Comparison of ENCODE assay signal across 1 cellular context in the genomic region with DNA sequence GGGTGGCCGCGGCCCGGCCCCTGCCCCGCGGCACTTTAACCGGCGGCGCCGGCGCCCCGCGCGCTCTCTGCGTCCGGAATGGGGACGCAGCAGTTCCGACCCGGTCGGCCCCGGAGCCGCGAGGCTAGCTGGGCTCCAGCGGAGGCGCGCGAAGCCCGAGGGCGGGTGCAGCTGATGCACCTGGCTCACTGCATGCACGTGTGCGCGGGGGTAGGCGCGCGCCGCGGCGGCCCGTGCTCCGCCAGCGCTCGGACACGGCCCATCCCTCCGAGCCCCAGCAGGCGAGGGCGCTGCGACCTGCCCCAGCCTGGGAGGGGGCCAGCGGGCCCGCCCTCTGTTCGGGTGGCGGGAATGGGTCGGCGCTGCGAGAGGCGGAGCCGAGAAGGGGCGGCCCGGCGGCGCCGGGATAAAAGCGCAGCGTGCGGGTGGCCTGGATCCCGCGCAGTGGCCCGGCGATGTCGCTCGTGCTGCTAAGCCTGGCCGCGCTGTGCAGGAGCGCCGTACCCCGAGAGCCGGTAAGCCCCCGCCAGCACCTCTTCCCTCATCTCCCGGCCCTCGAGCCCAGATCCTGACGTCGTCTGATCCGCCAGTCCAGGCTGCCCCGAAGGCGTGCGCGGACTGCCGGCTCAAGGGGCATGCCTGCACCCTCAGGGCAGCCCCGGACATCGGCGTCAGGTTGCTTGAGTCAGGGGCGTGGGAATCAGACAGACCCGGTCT.
TF ChIP-seq lines count a peak whose summit lies in the region.

A gene with protein sequence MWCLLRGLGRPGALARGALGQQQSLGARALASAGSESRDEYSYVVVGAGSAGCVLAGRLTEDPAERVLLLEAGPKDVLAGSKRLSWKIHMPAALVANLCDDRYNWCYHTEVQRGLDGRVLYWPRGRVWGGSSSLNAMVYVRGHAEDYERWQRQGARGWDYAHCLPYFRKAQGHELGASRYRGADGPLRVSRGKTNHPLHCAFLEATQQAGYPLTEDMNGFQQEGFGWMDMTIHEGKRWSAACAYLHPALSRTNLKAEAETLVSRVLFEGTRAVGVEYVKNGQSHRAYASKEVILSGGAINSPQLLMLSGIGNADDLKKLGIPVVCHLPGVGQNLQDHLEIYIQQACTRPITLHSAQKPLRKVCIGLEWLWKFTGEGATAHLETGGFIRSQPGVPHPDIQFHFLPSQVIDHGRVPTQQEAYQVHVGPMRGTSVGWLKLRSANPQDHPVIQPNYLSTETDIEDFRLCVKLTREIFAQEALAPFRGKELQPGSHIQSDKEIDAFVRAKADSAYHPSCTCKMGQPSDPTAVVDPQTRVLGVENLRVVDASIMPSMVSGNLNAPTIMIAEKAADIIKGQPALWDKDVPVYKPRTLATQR (minus strand): TSS at position 286 of the 717 bp plus-strand sequence. CDS start 22,411 bp downstream, outside the sequence.
A gene with protein sequence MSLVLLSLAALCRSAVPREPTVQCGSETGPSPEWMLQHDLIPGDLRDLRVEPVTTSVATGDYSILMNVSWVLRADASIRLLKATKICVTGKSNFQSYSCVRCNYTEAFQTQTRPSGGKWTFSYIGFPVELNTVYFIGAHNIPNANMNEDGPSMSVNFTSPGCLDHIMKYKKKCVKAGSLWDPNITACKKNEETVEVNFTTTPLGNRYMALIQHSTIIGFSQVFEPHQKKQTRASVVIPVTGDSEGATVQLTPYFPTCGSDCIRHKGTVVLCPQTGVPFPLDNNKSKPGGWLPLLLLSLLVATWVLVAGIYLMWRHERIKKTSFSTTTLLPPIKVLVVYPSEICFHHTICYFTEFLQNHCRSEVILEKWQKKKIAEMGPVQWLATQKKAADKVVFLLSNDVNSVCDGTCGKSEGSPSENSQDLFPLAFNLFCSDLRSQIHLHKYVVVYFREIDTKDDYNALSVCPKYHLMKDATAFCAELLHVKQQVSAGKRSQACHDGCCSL (plus strand): TSS at position 435 of the 717 bp plus-strand sequence. CDS start 21 bp downstream, at position 456.

TF ChIP-seq in H1, 55 proteins besides CTCF, POLR2A, EP300 and RAD21:
- TF ChIP-seq POU5F1 (IDR thresholded peaks at IDR 0.05; ENCODE audit: low read depth, low read length) = no peak
- TF ChIP-seq, protein P1, sequence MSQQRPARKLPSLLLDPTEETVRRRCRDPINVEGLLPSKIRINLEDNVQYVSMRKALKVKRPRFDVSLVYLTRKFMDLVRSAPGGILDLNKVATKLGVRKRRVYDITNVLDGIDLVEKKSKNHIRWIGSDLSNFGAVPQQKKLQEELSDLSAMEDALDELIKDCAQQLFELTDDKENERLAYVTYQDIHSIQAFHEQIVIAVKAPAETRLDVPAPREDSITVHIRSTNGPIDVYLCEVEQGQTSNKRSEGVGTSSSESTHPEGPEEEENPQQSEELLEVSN (IDR thresholded peaks at IDR 0.05) = peak; percentile 94
- TF ChIP-seq, protein P2, sequence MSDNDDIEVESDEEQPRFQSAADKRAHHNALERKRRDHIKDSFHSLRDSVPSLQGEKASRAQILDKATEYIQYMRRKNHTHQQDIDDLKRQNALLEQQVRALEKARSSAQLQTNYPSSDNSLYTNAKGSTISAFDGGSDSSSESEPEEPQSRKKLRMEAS (IDR thresholded peaks at IDR 0.05) = peak; percentile 90
- TF ChIP-seq SIN3A (conservative IDR thresholded peaks at IDR 0.05 in 1 of 2, IDR thresholded peaks at IDR 0.05 in 1 of 2; ENCODE audit: low read depth in 1 of 2, low read length in 2 of 2) = 0 out of 4 replicates have a peak, but pooled peaks of 1 of the 2 experiments have one; percentile 15
- TF ChIP-seq NANOG (IDR thresholded peaks at IDR 0.05; ENCODE audit: insufficient read depth, low read depth, low read length, poor library complexity, severe bottlenecking) = no peak
- TF ChIP-seq ASH2L (IDR thresholded peaks at IDR 0.05; ENCODE audit: low read length) = peak; percentile 64
- TF ChIP-seq KDM4A (IDR thresholded peaks at IDR 0.05; ENCODE audit: low read depth, low read length, severe bottlenecking) = peak; percentile 91
- no peak for TF ChIP-seq TAF7 (optimal IDR thresholded peaks at IDR 0.05; ENCODE audit: borderline replicate concordance, low read depth, low read length)
- peak; percentile 32; the same call in 1 of the 2 replicates for TF ChIP-seq SUZ12 (IDR thresholded peaks at IDR 0.05; ENCODE audit: low read length)
- TF ChIP-seq GABPA (IDR thresholded peaks at IDR 0.05; ENCODE audit: borderline replicate concordance, insufficient read depth, low read length) = no peak
- peak; percentile 63 for TF ChIP-seq PHF8 (conservative IDR thresholded peaks at IDR 0.05; ENCODE audit: low read depth, low read length)
- no peak for TF ChIP-seq SP4 (IDR thresholded peaks at IDR 0.05; ENCODE audit: low read length)
- TF ChIP-seq KDM1A (IDR thresholded peaks at IDR 0.05; ENCODE audit: borderline replicate concordance, low read length) = peak; percentile 45; the same call in 1 of the 2 replicates
- peak; percentile 28; the same call in 1 of the 2 replicates for TF ChIP-seq RBBP5 (IDR thresholded peaks at IDR 0.05; ENCODE audit: borderline replicate concordance, low read depth, low read length)
